ENCODE assay signal across 9 cellular contexts in the genomic region with DNA sequence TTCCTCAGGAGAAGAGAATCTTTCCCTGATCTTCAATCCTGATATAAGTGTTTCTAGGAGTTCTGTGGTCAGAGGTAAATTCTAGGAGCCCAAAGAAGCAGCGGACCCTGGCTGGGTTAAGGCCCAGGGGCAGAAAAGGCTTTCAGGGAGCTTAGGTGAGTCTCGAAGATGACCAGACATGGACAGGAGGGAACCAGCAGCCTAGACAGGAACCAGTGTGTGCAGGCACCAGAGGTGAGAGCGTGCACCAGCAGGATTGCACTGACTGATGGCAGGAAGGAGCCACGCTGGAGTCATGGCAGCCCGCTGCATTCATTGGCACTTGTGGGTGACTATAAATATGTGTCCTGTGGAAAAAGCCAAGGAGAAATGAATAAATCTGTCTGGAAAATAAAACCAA.
"Had no signal": no experiment of that assay in that cellular context is flagged by ENCODE, and none has a peak within 500 bp of the region (broad histone marks: within the 10 kb centered on the region; RNA-seq: fewer than 3 reads in every experiment).

No MANE protein-coding gene starts in this region.

- H3K27ac ChIP-seq: GM23248 had no signal

- H3K9ac ChIP-seq: GM23248 had no signal

- ATAC-seq: GM23338, HCT116 had no signal

- H3K4me3 ChIP-seq: GM23248, GM23338, HAP-1 had no signal

- H3K36me3 ChIP-seq: HAP-1 had no signal

- H3K4me2 ChIP-seq: GM23338 had no signal

- H3K4me1 ChIP-seq: HAP-1 had no signal

- H3K9me3 ChIP-seq: HAP-1 had no signal

- H2AFZ ChIP-seq: GM23248, GM23338 had no signal

- DNase-seq: GM23248, GOT3, H7, H9, HCEC 1CT, HFFc6 had no signal
